Comparison of ENCODE assay signal across 8 cellular contexts in genomic region chr20:44576297-44576696, GRCh38. TPM values are rescaled to one million over a fixed set of nuclear protein-coding genes. Genes with fewer than 3 reads are reported as not detected.
A peak's percentile ranks its signal among the peaks of the same experiment; 100 is the strongest.
DNase-seq lines count a peak whose midpoint lies in the region; TF ChIP-seq lines count a peak whose summit lies in the region.

No MANE protein-coding gene starts in this region.

- TF ChIP-seq POLR2A in Peyer's patch (IDR thresholded peaks at IDR 0.05) (no peak), stomach (IDR thresholded peaks at IDR 0.05) (no peak)

- intact Hi-C loops in stomach (cut with DNase I; ENCODE audit: low total_unique reads): no loop called here

- 35 to 53% (median 37%) methylated on average over 3 of the region's 3 CpGs for WGBS in stomach, 5 donors

- H3K36me3 Mint-ChIP-seq in T-helper 2 cell treated with Interferon-gamma antibody and Interleukin-4, amounts not matched to agents 5 μg/mL and 100 μg/mL, for 36 hours (ENCODE audit: low read depth): no peaks in the 10 kb centered on the region

- H3K27me3 ChIP-seq in Peyer's patch (no peaks in the 10 kb centered on the region), stomach (no peaks in the 10 kb centered on the region)

- H3K27ac Mint-ChIP-seq in T-helper 2 cell treated with Interferon-gamma antibody and Interleukin-4, amounts not matched to agents 5 μg/mL and 100 μg/mL, for 36 hours: peak overlapping the region; percentile 16

- H3K36me3 ChIP-seq in Peyer's patch (no peaks in the 10 kb centered on the region), stomach (no peaks in the 10 kb centered on the region)

- TF ChIP-seq EP300 in stomach (IDR thresholded peaks at IDR 0.05): no peak

- DNase-seq in T-helper 2 cell treated with Interferon-gamma antibody and Interleukin-4, amounts not matched to agents 5 μg/mL and 100 μg/mL, for 36 hours (ENCODE audit: low spot score): no peak
- DNase-seq in T-helper 2 cell (no peak), Peyer's patch (peak in 1 of 3 donors; percentile 56), fibroblast of the aortic adventitia (ENCODE audit: low read depth) (peak; percentile 65), stomach (no peak), HPDE6-E6E7 (ENCODE audit: extremely low spot score) (no peak), NCI-H524 (lab: John Stamatoyannopoulos, UW) (no peak), pons (ENCODE audit: low spot score) (no peak)

- H3K4me3 Mint-ChIP-seq in T-helper 2 cell treated with Interferon-gamma antibody and Interleukin-4, amounts not matched to agents 5 μg/mL and 100 μg/mL, for 36 hours: no peak overlapping the region

- peak; percentile 19 to 49 (median 31) for TF ChIP-seq CTCF in Peyer's patch (IDR thresholded peaks at IDR 0.05)
- TF ChIP-seq CTCF in fibroblast of the aortic adventitia (IDR thresholded peaks at IDR 0.05; ENCODE audit: insufficient read depth, low read length): peak; percentile 40
- TF ChIP-seq CTCF in stomach (IDR thresholded peaks at IDR 0.05): no peak

- H3K27ac ChIP-seq in Peyer's patch: peak overlapping the region; percentile 7 to 50 (median 24)
- H3K27ac ChIP-seq in stomach: peak overlapping the region in 4 of 5 donors; percentile 15 to 67 (median 40)

- peaks cover 36% of the 10 kb centered on the region for H3K4me1 Mint-ChIP-seq in T-helper 2 cell treated with Interferon-gamma antibody and Interleukin-4, amounts not matched to agents 5 μg/mL and 100 μg/mL, for 36 hours (ENCODE audit: low read depth)

- H3K27me3 Mint-ChIP-seq in T-helper 2 cell treated with Interferon-gamma antibody and Interleukin-4, amounts not matched to agents 5 μg/mL and 100 μg/mL, for 36 hours (ENCODE audit: low read depth): no peaks in the 10 kb centered on the region

- peaks cover 4% of the 10 kb centered on the region for H3K9me3 Mint-ChIP-seq in T-helper 2 cell treated with Interferon-gamma antibody and Interleukin-4, amounts not matched to agents 5 μg/mL and 100 μg/mL, for 36 hours

- H3K9me3 ChIP-seq in Peyer's patch: no peaks in the 10 kb centered on the region
- no peaks in the 10 kb centered on the region for H3K9me3 ChIP-seq in stomach

- H3K4me1 ChIP-seq in Peyer's patch: peaks cover 0 to 14% (median 7%) of the 10 kb centered on the region in 4 donors
- H3K4me1 ChIP-seq in stomach: peaks cover 0 to 75% (median 30%) of the 10 kb centered on the region in 4 donors

- H3K4me3 ChIP-seq in Peyer's patch (no peak overlapping the region), fibroblast of the aortic adventitia (ENCODE audit: low read depth, low read length) (no peak overlapping the region), stomach (no peak overlapping the region)

RNA-seq across cellular contexts. Expression of gene PKIG, which starts 6.1 kb away (rescaled TPM):
- total RNA-seq in Peyer's patch (10 to 100 TPM; 27.9 to 60.2 (median 28.3) TPM), fibroblast of the aortic adventitia (ENCODE audit: low replicate concordance) (83.2 and 134 TPM in 2 replicates), stomach (100 to 1,000 TPM in 1 of 5 donors, 10 to 100 TPM in 4; 17.4 to 113 (median 41.7) TPM)
- 100 to 1,000 TPM in 1 of 3 donors, 10 to 100 TPM in 2; 52.0 to 124 (median 86.9) TPM for polyA plus RNA-seq in stomach

RNA-seq across cellular contexts. Expression of gene SERINC3, which starts 54.4 kb away (rescaled TPM):
- total RNA-seq in Peyer's patch (10 to 100 TPM; 24.8 to 70.0 (median 54.2) TPM), fibroblast of the aortic adventitia (ENCODE audit: low replicate concordance) (113 and 160 TPM in 2 replicates), stomach (100 to 1,000 TPM in 1 of 5 donors, 10 to 100 TPM in 3, 1 to 10 TPM in 1; 9.6 to 109 (median 84.6) TPM)
- polyA plus RNA-seq in stomach: 10 to 100 TPM; 17.4 to 25.0 (median 24.0) TPM

Comparison
In these comparisons a context has a peak if more than half of its experiments do, and no peak if none do; other contexts are left out.
1. CTCF ChIP-seq: peak in Peyer's patch (6 of 6) and fibroblast of the aortic adventitia (single experiment); none in stomach (0 of 7).